In genomic region chr7:80134536-80135305, GRCh38 we compare ENCODE assay signal across 1 cellular context.
TF ChIP-seq lines count a peak whose summit lies in the region.

Gene GNAI1, plus strand, starts transcription at chr7:80134831. Its CDS starts 330 bp downstream, at chr7:80135161.

TF ChIP-seq in H1, 55 proteins besides CTCF, POLR2A, EP300 and RAD21 (continued from another document):
- TF ChIP-seq CREB1 (IDR thresholded peaks at IDR 0.05), result 0 out of 2 replicates have a peak, but pooled peaks have one; percentile 19
- peak; percentile 84 for TF ChIP-seq PHF8 (conservative IDR thresholded peaks at IDR 0.05; ENCODE audit: low read depth, low read length)
- TF ChIP-seq SP4 (IDR thresholded peaks at IDR 0.05; ENCODE audit: low read length), result 0 out of 2 replicates have a peak, but pooled peaks have one; percentile 9
